In the genomic region with DNA sequence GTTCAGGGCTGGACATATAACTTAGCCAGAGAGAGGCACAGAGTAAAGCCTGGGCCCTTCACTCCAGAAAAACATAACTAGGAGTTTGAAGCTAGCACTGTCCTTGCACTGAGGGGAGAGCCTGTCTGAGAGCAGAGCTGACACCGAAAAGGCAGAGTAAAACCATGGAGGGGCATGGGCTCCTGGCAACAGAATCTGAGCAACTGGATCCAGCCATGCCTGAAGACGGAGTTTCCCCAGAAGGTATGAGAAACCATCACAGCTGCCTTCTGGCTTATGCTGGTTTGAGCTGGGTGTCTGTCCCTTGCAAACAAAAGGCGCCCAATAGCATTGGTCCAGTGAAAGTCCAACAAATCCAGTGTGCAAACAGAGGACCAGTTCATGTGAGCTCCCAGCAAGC, we compare ENCODE assay signal across 34 cellular contexts.
A peak's percentile ranks its signal among the peaks of the same experiment; 100 is the strongest.
DNase-seq lines count a peak whose midpoint lies in the region; ATAC-seq, FAIRE-seq and TF ChIP-seq lines count a peak whose summit lies in the region.
"Had no signal": no experiment of that assay in that cellular context is flagged by ENCODE, and none has a peak within 500 bp of the region (broad histone marks: within the 10 kb centered on the region; RNA-seq: fewer than 3 reads in every experiment).

No MANE protein-coding gene starts in this region.

- no peak overlapping the region for H3K4ac ChIP-seq in neuronal stem cell (ENCODE audit: low read length)

- ATAC-seq in HepG2 (no peak), right lobe of liver (no peak), heart right ventricle (no peak), GM18498 (IDR thresholded peaks at IDR 0.05; ENCODE audit: unreplicated experiment) (no peak)
- ATAC-seq: A549; CD8-positive, alpha-beta T cell had no signal

- H3K4me2 ChIP-seq in HepG2 (ENCODE audit: low read depth, low read length) (no peak overlapping the region), BLaER1 (peak overlapping the region; percentile 71; the same call in 1 of the 2 replicates), neuronal stem cell (ENCODE audit: insufficient read depth, low read length, poor library complexity, severe bottlenecking) (no peak overlapping the region)
- H3K4me2 ChIP-seq: A549 had no signal

- TF ChIP-seq RAD21 in HepG2 (CRISPR knock-in tag; IDR thresholded peaks at IDR 0.05): no peak

- H2BK120ac ChIP-seq in neuronal stem cell (ENCODE audit: low read depth, low read length): no peak overlapping the region

- no TSS peak for BruUV-seq in HepG2 (replicated peaks; lab: Mats Ljungman, UMichigan)

- no peak overlapping the region for H4K91ac ChIP-seq in neuronal stem cell (ENCODE audit: low read depth, low read length, poor library complexity)

- no peaks in the 10 kb centered on the region for H3K36me3 ChIP-seq in HepG2 (replicated peaks in 1 of 2; ENCODE audit: control insufficient read depth in 1 of 2, insufficient read depth in 2 of 2, low read length in 2 of 2)
- no peaks in the 10 kb centered on the region for H3K36me3 ChIP-seq in right lobe of liver
- no peaks in the 10 kb centered on the region; the same call in 1 of the 2 replicates for H3K36me3 ChIP-seq in BLaER1
- peaks cover 13% of the 10 kb centered on the region for H3K36me3 ChIP-seq in SJSA1
- H3K36me3 ChIP-seq in neuronal stem cell (replicated peaks in 1 of 2; ENCODE audit: control insufficient read depth in 2 of 2, insufficient read depth in 2 of 2, low read length in 2 of 2): no peaks in the 10 kb centered on the region
- H3K36me3 ChIP-seq in heart right ventricle: no peaks in the 10 kb centered on the region
- H3K36me3 ChIP-seq: BE2C; BLaER1 treated with 17β-estradiol and CSF1 and Interleukin-3, amounts not matched to agents 10 nM and 100 nM had no signal

- peaks cover 0 to 10% of the 10 kb centered on the region in 2 experiments; a peak in 1 of 5 replicates for H3K27me3 ChIP-seq in HepG2 (ENCODE audit: control insufficient read depth in 1 of 2, insufficient read depth in 2 of 2, low read length in 2 of 2)
- H3K27me3 ChIP-seq in right lobe of liver: no peaks in the 10 kb centered on the region
- H3K27me3 ChIP-seq in BLaER1: no peaks in the 10 kb centered on the region
- H3K27me3 ChIP-seq in SJSA1 (replicated peaks): no peaks in the 10 kb centered on the region
- H3K27me3 ChIP-seq in neuronal stem cell (ENCODE audit: control insufficient read depth in 3 of 3, insufficient read depth in 3 of 3, low read depth in 1 of 3, low read length in 3 of 3): no peaks in the 10 kb centered on the region
- peaks cover 0 to 15% (median 0%) of the 10 kb centered on the region in 7 donors for H3K27me3 ChIP-seq in heart right ventricle
- H3K27me3 ChIP-seq: BE2C; BLaER1 treated with 17β-estradiol and CSF1 and Interleukin-3, amounts not matched to agents 10 nM and 100 nM had no signal

- no peaks in the 10 kb centered on the region for H3K9me3 ChIP-seq in HepG2 (ENCODE audit: low read length)
- no peaks in the 10 kb centered on the region for H3K9me3 ChIP-seq in right lobe of liver
- H3K9me3 ChIP-seq in BLaER1: peaks cover 25% of the 10 kb centered on the region
- no peaks in the 10 kb centered on the region for H3K9me3 ChIP-seq in SJSA1 (replicated peaks)
- H3K9me3 ChIP-seq in neuronal stem cell (replicated peaks in 1 of 2; ENCODE audit: control insufficient read depth in 2 of 2, insufficient read depth in 1 of 2, low read depth in 1 of 2, low read length in 2 of 2): peaks cover 0 to 4% of the 10 kb centered on the region in 2 donors
- no peaks in the 10 kb centered on the region for H3K9me3 ChIP-seq in heart right ventricle
- H3K9me3 ChIP-seq: A549, BE2C, Caco-2 had no signal

- no peak for TF ChIP-seq EP300 in HepG2 (IDR thresholded peaks at IDR 0.05; ENCODE audit: low read depth in 2 of 2, low read length in 2 of 2)
- TF ChIP-seq EP300 in HepG2 (CRISPR knock-in tag; IDR thresholded peaks at IDR 0.05; ENCODE audit: borderline replicate concordance): no peak

- H3K27ac ChIP-seq in HepG2 (ENCODE audit: extremely low read length, insufficient read depth, low read length) (no peak overlapping the region), right lobe of liver (no peak overlapping the region), BLaER1 (no peak overlapping the region), SJSA1 (peak overlapping the region; percentile 87), neuronal stem cell (replicated peaks; ENCODE audit: low read length) (no peak overlapping the region), heart right ventricle (no peak overlapping the region)
- H3K27ac ChIP-seq: 22Rv1, A549, C4-2B had no signal

- TF ChIP-seq CTCF in HepG2 (CRISPR knock-in tag; IDR thresholded peaks at IDR 0.05) (no peak), right lobe of liver (IDR thresholded peaks at IDR 0.05) (no peak), heart right ventricle (IDR thresholded peaks at IDR 0.05) (no peak)

- POLR2A ChIA-PET in HepG2 (lab: Yijun Ruan, JAX): no interaction called here

- H2AK5ac ChIP-seq in neuronal stem cell (ENCODE audit: low read depth, low read length): no peak overlapping the region

- in situ Hi-C loops in HepG2 (cut with HindIII; ENCODE audit: extremely low pct_ligation_motif_present, low pct_unique_long_range_greater_than_20kb): no loop called here

- H4K20me1 ChIP-seq in HepG2 (ENCODE audit: insufficient read depth, low read length) (no peaks in the 10 kb centered on the region), BLaER1 (no peaks in the 10 kb centered on the region)

- peaks cover 2% of the 10 kb centered on the region for H3K79me1 ChIP-seq in neuronal stem cell (ENCODE audit: low read depth, low read length)

- WGBS in HepG2 (ENCODE audit: low lambda C conversion rate): 37% methylated on average over 3 of the region's 3 CpGs
- WGBS in right lobe of liver (ENCODE audit: insufficient coverage, low coverage, low lambda C conversion rate, missing lambda C conversion rate): no CpG with 5 or more reads among the region's 3 CpGs
- no CpG with 5 or more reads among the region's 3 CpGs for WGBS in neuronal stem cell (ENCODE audit: extremely low coverage in 2 of 2, insufficient read length in 2 of 2, insufficient replicate concordance in 1 of 2), 2 donors
- WGBS in heart right ventricle, 2 donors: 89 to 97% methylated on average over 3 of the region's 3 CpGs

- H3K79me2 ChIP-seq in HepG2 (ENCODE audit: insufficient read depth, low read length): no peaks in the 10 kb centered on the region

- no peak overlapping the region for H2AFZ ChIP-seq in HepG2 (ENCODE audit: low read length)
- no peak overlapping the region for H2AFZ ChIP-seq in neuronal stem cell (ENCODE audit: low read length)

- H3K4me1 ChIP-seq in HepG2 (ENCODE audit: insufficient read depth, low read length): no peaks in the 10 kb centered on the region
- H3K4me1 ChIP-seq in right lobe of liver: no peaks in the 10 kb centered on the region
- H3K4me1 ChIP-seq in BLaER1: peaks cover 51% of the 10 kb centered on the region
- peaks cover 55% of the 10 kb centered on the region for H3K4me1 ChIP-seq in SJSA1 (replicated peaks)
- peaks cover 0 to 4% of the 10 kb centered on the region in 2 donors for H3K4me1 ChIP-seq in neuronal stem cell (ENCODE audit: control insufficient read depth in 2 of 2, insufficient read depth in 1 of 2, low read depth in 1 of 2, low read length in 2 of 2)
- H3K4me1 ChIP-seq in heart right ventricle: no peaks in the 10 kb centered on the region
- H3K4me1 ChIP-seq: A549, BE2C, Caco-2 had no signal

- H3K23ac ChIP-seq in neuronal stem cell (ENCODE audit: low read depth, low read length, poor library complexity): no peak overlapping the region

- H2BK5ac ChIP-seq in neuronal stem cell (ENCODE audit: low read length): no peak overlapping the region

- H3K14ac ChIP-seq in neuronal stem cell (ENCODE audit: low read length): peak overlapping the region; percentile 76

- no peak overlapping the region for H3K18ac ChIP-seq in neuronal stem cell (ENCODE audit: low read length)

- H3K9ac ChIP-seq in HepG2 (ENCODE audit: insufficient read depth, low read depth, low read length): no peak overlapping the region
- no peak overlapping the region for H3K9ac ChIP-seq in BLaER1
- no peak overlapping the region for H3K9ac ChIP-seq in neuronal stem cell (ENCODE audit: low read depth, low read length, poor library complexity)
- H3K9ac ChIP-seq: BLaER1 treated with 17β-estradiol and CSF1 and Interleukin-3, amounts not matched to agents 10 nM and 100 nM had no signal

- H4K8ac ChIP-seq in neuronal stem cell (ENCODE audit: low read depth, low read length): no peak overlapping the region

- H3K4me3 ChIP-seq in HepG2 (replicated peaks in 1 of 3; ENCODE audit: insufficient read depth in 1 of 3, low read depth in 2 of 3, low read length in 3 of 3) (no peak overlapping the region), right lobe of liver (no peak overlapping the region), BLaER1 (no peak overlapping the region), SJSA1 (no peak overlapping the region), neuronal stem cell (ENCODE audit: low read length in 2 of 2) (no peak overlapping the region), heart right ventricle (no peak overlapping the region)
- H3K4me3 ChIP-seq: A549; BLaER1 treated with 17β-estradiol and CSF1 and Interleukin-3, amounts not matched to agents 10 nM and 100 nM had no signal

- FAIRE-seq in HepG2 (lab: Jason Lieb, UNC): no peak
- FAIRE-seq: A204.1, A549, D721Med had no signal

- TF ChIP-seq POLR2A in HepG2 (IDR thresholded peaks at IDR 0.05; ENCODE audit: insufficient read depth in 1 of 2, low read depth in 2 of 2, low read length in 2 of 2) (no peak), right lobe of liver (IDR thresholded peaks at IDR 0.05) (no peak)

- intact Hi-C loops in HepG2 (cut with micrococcal nuclease; ENCODE audit: unreplicated experiment): no loop called here
- intact Hi-C loops in right lobe of liver (cut with DNase I): no loop called here
- intact Hi-C loops in heart right ventricle (cut with DNase I): no loop called here

- no peak overlapping the region for H2BK12ac ChIP-seq in neuronal stem cell (ENCODE audit: low read length)

- CTCF ChIA-PET in HepG2 (lab: Yijun Ruan, JAX; ENCODE audit: low intra/inter-chr PET ratio, low total read pairs): no interaction called here

- DNase-seq in HepG2 (ENCODE audit: low spot score): no peak
- DNase-seq in right lobe of liver: no peak
- no peak for DNase-seq in SJSA1 (ENCODE audit: low read depth in 1 of 2, low spot score in 2 of 2)
- no peak for DNase-seq in neuronal stem cell (ENCODE audit: low spot score)
- no peak for DNase-seq in NCI-H1092 treated with DMSO at 0.1 percent for 48 hours (lab: John Stamatoyannopoulos, UW)
- no peak for DNase-seq in heart right ventricle
- DNase-seq: 8988T; ACHN; AML-193; BE2C; C1 segment of cervical spinal cord; Caco-2; Calu3; CD4-positive, alpha-beta memory T cell; CD4-positive, alpha-beta T cell; CD4-positive, CD25-positive, alpha-beta regulatory T cell; CD8-positive, alpha-beta memory T cell; COR-L47; DMS 273 treated with DMSO at 0.1 percent for 48 hours; DMS153; DMS53; DMS79; DMS79 treated with DMSO at 0.1 percent for 48 hours; DND-41; EL had no signal

- H2BK15ac ChIP-seq in neuronal stem cell (ENCODE audit: low read length): no peak overlapping the region

TF ChIP-seq in HepG2, 621 proteins besides CTCF, POLR2A, EP300 and RAD21:
- TF ChIP-seq ZNF329 (CRISPR knock-in tag; IDR thresholded peaks at IDR 0.05; ENCODE audit: low read depth): peak; percentile 94
- TF ChIP-seq HNRNPH1 (optimal IDR thresholded peaks at IDR 0.05; ENCODE audit: low read depth, low read length): no peak
